1 cellular context compared by ENCODE assay signal in the genomic region with DNA sequence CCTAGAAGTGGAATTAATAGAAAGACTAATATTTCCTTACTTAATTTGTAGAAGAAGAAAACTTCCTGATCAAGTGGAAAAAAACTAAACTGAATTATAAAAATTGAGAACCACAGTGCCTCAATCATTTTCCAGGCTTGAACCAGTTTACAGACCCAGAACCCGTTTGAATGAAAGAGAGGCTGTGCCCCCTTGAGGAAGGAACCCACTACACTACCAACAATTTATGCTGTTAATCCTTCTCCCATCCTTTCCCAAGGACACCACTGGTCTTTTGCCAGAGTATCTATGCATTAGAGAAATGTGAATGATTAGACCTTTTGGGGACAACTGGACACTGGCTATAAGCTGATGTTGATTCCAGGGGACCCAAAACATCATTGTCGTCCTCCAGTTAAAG.
TF ChIP-seq lines count a peak whose summit lies in the region.

No MANE protein-coding gene starts in this region.

TF ChIP-seq in WTC11, 78 proteins besides CTCF, POLR2A, EP300 and RAD21 (continued from another document):
- TF ChIP-seq, protein P1, sequence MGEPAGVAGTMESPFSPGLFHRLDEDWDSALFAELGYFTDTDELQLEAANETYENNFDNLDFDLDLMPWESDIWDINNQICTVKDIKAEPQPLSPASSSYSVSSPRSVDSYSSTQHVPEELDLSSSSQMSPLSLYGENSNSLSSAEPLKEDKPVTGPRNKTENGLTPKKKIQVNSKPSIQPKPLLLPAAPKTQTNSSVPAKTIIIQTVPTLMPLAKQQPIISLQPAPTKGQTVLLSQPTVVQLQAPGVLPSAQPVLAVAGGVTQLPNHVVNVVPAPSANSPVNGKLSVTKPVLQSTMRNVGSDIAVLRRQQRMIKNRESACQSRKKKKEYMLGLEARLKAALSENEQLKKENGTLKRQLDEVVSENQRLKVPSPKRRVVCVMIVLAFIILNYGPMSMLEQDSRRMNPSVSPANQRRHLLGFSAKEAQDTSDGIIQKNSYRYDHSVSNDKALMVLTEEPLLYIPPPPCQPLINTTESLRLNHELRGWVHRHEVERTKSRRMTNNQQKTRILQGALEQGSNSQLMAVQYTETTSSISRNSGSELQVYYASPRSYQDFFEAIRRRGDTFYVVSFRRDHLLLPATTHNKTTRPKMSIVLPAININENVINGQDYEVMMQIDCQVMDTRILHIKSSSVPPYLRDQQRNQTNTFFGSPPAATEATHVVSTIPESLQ (CRISPR knock-in tag; IDR thresholded peaks at IDR 0.05), result no peak
- no peak for TF ChIP-seq CREM (CRISPR knock-in tag; IDR thresholded peaks at IDR 0.05)
- no peak for TF ChIP-seq GABPB1 (CRISPR knock-in tag; IDR thresholded peaks at IDR 0.05)
- TF ChIP-seq NFE2L1 (CRISPR knock-in tag; IDR thresholded peaks at IDR 0.05), result no peak
